In genomic region chr3:41987627-41988026, GRCh38 we compare ENCODE assay signal across 18 cellular contexts.
"Had no signal": no experiment of that assay in that cellular context is flagged by ENCODE, and none has a peak within 500 bp of the region (broad histone marks: within the 10 kb centered on the region; RNA-seq: fewer than 3 reads in every experiment).

No MANE protein-coding gene starts in this region.

- H3K36me3 ChIP-seq: gastroesophageal sphincter, heart left ventricle, prostate gland, right atrium auricular region, stomach had no signal

- H3K9me3 ChIP-seq: gastroesophageal sphincter, heart left ventricle, prostate gland, right atrium auricular region, stomach had no signal

- H3K4me1 ChIP-seq: gastroesophageal sphincter, heart left ventricle, prostate gland, right atrium auricular region, stomach had no signal

- ATAC-seq: activated CD4-positive, alpha-beta T cell treated with anti-CD3 and anti-CD28 coated beads for 36 hours; esophagus mucosa; gastroesophageal sphincter; heart left ventricle; left ventricle myocardium superior; WTC11 had no signal

- H3K27ac ChIP-seq: gastroesophageal sphincter, heart left ventricle, prostate gland, right atrium auricular region, skin epidermis, stomach had no signal

- H3K27me3 ChIP-seq: gastroesophageal sphincter, heart left ventricle, right atrium auricular region, stomach had no signal

- FAIRE-seq: bronchial epithelial cell had no signal

- H3K4me3 ChIP-seq: gastroesophageal sphincter, heart left ventricle, prostate gland, right atrium auricular region, skin epidermis, stomach had no signal

- DNase-seq: activated CD4-positive, alpha-beta T cell treated with anti-CD3 and anti-CD28 coated beads for 36 hours; activated CD4-positive, alpha-beta T cell treated with anti-CD3 and anti-CD28 coated beads, Interleukin-2, amount 50 U/mL, for 48 hours; cerebellar nuclear complex; cortex of kidney; effector CD4-positive, alpha-beta T cell; heart left ventricle; immature natural killer cell; kidney glomerular epithelial cell; left ventricle myocardium superior; stimulated activated CD4-positive, alpha-beta T cell treated with anti-CD3 and anti-CD28 coated beads, Interleukin-2, amount 100 ng/mL, for 48 hours; stomach had no signal
